In the genomic region with DNA sequence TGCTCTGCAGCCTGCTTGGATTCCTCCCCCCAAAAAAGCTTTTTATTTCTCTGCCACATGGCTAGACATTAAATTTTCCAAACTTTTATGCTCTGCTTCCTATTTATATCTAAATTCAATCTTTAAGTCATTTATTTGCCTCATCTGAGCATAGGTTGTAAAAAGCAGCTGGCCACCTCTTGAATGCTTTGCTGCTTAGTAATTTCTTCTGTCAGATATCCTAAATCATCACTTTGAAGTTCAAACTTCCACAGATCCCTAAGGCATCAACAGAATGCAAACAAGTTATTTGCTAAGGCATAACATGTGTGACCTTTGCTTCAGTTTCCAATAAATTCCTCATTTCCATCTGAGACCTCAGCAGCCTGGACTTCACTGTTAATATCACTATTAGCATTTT, we compare ENCODE assay signal across 11 cellular contexts.
A peak's percentile ranks its signal among the peaks of the same experiment; 100 is the strongest.
DNase-seq lines count a peak whose midpoint lies in the region; ATAC-seq and TF ChIP-seq lines count a peak whose summit lies in the region.
"Had no signal": no experiment of that assay in that cellular context is flagged by ENCODE, and none has a peak within 500 bp of the region (broad histone marks: within the 10 kb centered on the region; RNA-seq: fewer than 3 reads in every experiment).

No MANE protein-coding gene starts in this region.

- no peak overlapping the region for H2AFZ ChIP-seq in PC-3 (ENCODE audit: low read length)
- no peak overlapping the region for H2AFZ ChIP-seq in mesenchymal stem cell (ENCODE audit: low read depth, low read length)

- H3K79me1 ChIP-seq in mesenchymal stem cell (replicated peaks; ENCODE audit: low read length, poor library complexity, severe bottlenecking), result no peaks in the 10 kb centered on the region

- no peaks in the 10 kb centered on the region for H3K4me1 ChIP-seq in PC-3 (ENCODE audit: insufficient read depth, low read length)
- no peaks in the 10 kb centered on the region for H3K4me1 ChIP-seq in mesenchymal stem cell (ENCODE audit: control insufficient read depth, insufficient read depth, low read depth, low read length)
- no peaks in the 10 kb centered on the region for H3K4me1 ChIP-seq in gastrocnemius medialis
- H3K4me1 ChIP-seq: BE2C had no signal

- no peak overlapping the region for H2BK5ac ChIP-seq in mesenchymal stem cell (ENCODE audit: low read depth, low read length, poor library complexity, severe bottlenecking)

- H4K20me1 ChIP-seq in PC-3 (ENCODE audit: low read length), result no peaks in the 10 kb centered on the region

- no peak overlapping the region for H2BK12ac ChIP-seq in mesenchymal stem cell (ENCODE audit: low read length in 2 of 2)

- in situ Hi-C loops in gastrocnemius medialis (cut with MboI; ENCODE audit: low sequenced_read_pairs in 4 of 4), result no loop called here

- no peak overlapping the region for H2AK5ac ChIP-seq in mesenchymal stem cell (ENCODE audit: low read length, severe bottlenecking)

- intact Hi-C loops in PC-3 (cut with micrococcal nuclease) (no loop called here), gastrocnemius medialis (cut with DNase I; ENCODE audit: low total_unique reads) (no loop called here)

- TF ChIP-seq CTCF in PC-3 (conservative IDR thresholded peaks at IDR 0.05; ENCODE audit: low read depth, low read length) (no peak), gastrocnemius medialis (IDR thresholded peaks at IDR 0.05 in 4 of 5, conservative IDR thresholded peaks at IDR 0.05 in 1 of 5) (no peak)

- no peaks in the 10 kb centered on the region for H3K79me2 ChIP-seq in PC-3 (ENCODE audit: low read length)

- no peak overlapping the region for H3K27ac ChIP-seq in PC-3 (ENCODE audit: low read length)
- H3K27ac ChIP-seq in mesenchymal stem cell (ENCODE audit: low read length, poor library complexity, severe bottlenecking), result no peak overlapping the region
- no peak overlapping the region for H3K27ac ChIP-seq in gastrocnemius medialis
- H3K27ac ChIP-seq: C4-2B had no signal

- H2BK15ac ChIP-seq in mesenchymal stem cell (ENCODE audit: low read depth, poor library complexity, severe bottlenecking), result no peak overlapping the region

- H2BK120ac ChIP-seq in mesenchymal stem cell (ENCODE audit: low read depth, low read length), result no peak overlapping the region

- no peaks in the 10 kb centered on the region; the same call in 1 of the 2 replicates for H3K9me2 ChIP-seq in PC-3 (replicated peaks; ENCODE audit: low read length)

- no peak overlapping the region for H4K8ac ChIP-seq in mesenchymal stem cell (ENCODE audit: low read length)

- no peak overlapping the region for H3K4ac ChIP-seq in mesenchymal stem cell (ENCODE audit: low read depth in 1 of 2, low read length in 2 of 2)

- H3K23ac ChIP-seq in mesenchymal stem cell (ENCODE audit: low read length in 2 of 2), result no peak overlapping the region

- ATAC-seq in PC-3 (0 out of 2 replicates have a peak, but pooled peaks have one; percentile 24), HG02763 (IDR thresholded peaks at IDR 0.05; ENCODE audit: unreplicated experiment) (no peak), gastrocnemius medialis (no peak)

- CTCF ChIA-PET in PC-3 (lab: Charles Lee), result no interaction called here

- no peaks in the 10 kb centered on the region for H3K9me3 ChIP-seq in PC-3 (ENCODE audit: low read length)
- peaks cover 24% of the 10 kb centered on the region for H3K9me3 ChIP-seq in mesenchymal stem cell (ENCODE audit: control insufficient read depth, low read length)
- H3K9me3 ChIP-seq in gastrocnemius medialis, result no peaks in the 10 kb centered on the region
- H3K9me3 ChIP-seq: BE2C had no signal

- H3K4me2 ChIP-seq in PC-3 (ENCODE audit: low read length) (no peak overlapping the region), mesenchymal stem cell (ENCODE audit: low read length, poor library complexity, severe bottlenecking) (no peak overlapping the region)

- no peaks in the 10 kb centered on the region; the same call in 1 of the 2 replicates for H3K36me3 ChIP-seq in PC-3 (ENCODE audit: low read depth, low read length)
- H3K36me3 ChIP-seq in mesenchymal stem cell (ENCODE audit: control insufficient read depth in 1 of 2, insufficient read depth in 2 of 2, low read depth in 1 of 2, low read length in 2 of 2), result no peaks in the 10 kb centered on the region
- no peaks in the 10 kb centered on the region for H3K36me3 ChIP-seq in gastrocnemius medialis
- H3K36me3 ChIP-seq: BE2C had no signal

- no peak overlapping the region for H3K14ac ChIP-seq in mesenchymal stem cell (ENCODE audit: low read length in 2 of 2)

- BruUV-seq in PC-3 (replicated peaks; lab: Mats Ljungman, UMichigan), result no TSS peak

- no peak for TF ChIP-seq POLR2A in gastrocnemius medialis (IDR thresholded peaks at IDR 0.05)

- POLR2A ChIA-PET in PC-3 (lab: Charles Lee; ENCODE audit: unreplicated experiment), result no interaction called here

- H3K9ac ChIP-seq in PC-3 (ENCODE audit: low read length) (no peak overlapping the region), mesenchymal stem cell (ENCODE audit: low read length) (no peak overlapping the region)

- DNase-seq in PC-3, result peak; percentile 15
- DNase-seq in fibroblast of gingiva (ENCODE audit: low read depth), result peak; percentile 62
- DNase-seq in mesenchymal stem cell, result peak; percentile 13
- no peak for DNase-seq in gastrocnemius medialis
- no peak for DNase-seq in NCI-H2081 treated with DMSO at 0.1 percent for 48 hours (lab: John Stamatoyannopoulos, UW)
- DNase-seq: BE2C; Caco-2; CD4-positive, alpha-beta T cell; H9 had no signal

- no peak overlapping the region for H4K91ac ChIP-seq in mesenchymal stem cell (ENCODE audit: low read length)

- H3K18ac ChIP-seq in mesenchymal stem cell (ENCODE audit: low read depth in 1 of 2, low read length in 2 of 2), result no peak overlapping the region

- H3K4me3 ChIP-seq in PC-3 (ENCODE audit: low read length), result no peak overlapping the region
- H3K4me3 ChIP-seq in mesenchymal stem cell (ENCODE audit: insufficient read depth in 1 of 2, low read depth in 1 of 2, low read length in 2 of 2), result no peak overlapping the region
- no peak overlapping the region for H3K4me3 ChIP-seq in gastrocnemius medialis

- H3K27me3 ChIP-seq in PC-3 (ENCODE audit: low read length), result no peaks in the 10 kb centered on the region
- no peaks in the 10 kb centered on the region for H3K27me3 ChIP-seq in mesenchymal stem cell (ENCODE audit: control insufficient read depth in 1 of 2, insufficient read depth in 1 of 2, low read length in 2 of 2)
- no peaks in the 10 kb centered on the region for H3K27me3 ChIP-seq in gastrocnemius medialis
- H3K27me3 ChIP-seq: BE2C had no signal

- H3F3A ChIP-seq in PC-3 (ENCODE audit: low read length, unreplicated experiment), result no peaks in the 10 kb centered on the region

Comparison
In these comparisons a context has a peak if more than half of its experiments do, and no peak if none do; other contexts are left out.
1. DNase-seq: peak in PC-3 (single experiment), fibroblast of gingiva (single experiment) and mesenchymal stem cell (single experiment); none in gastrocnemius medialis (0 of 2) and NCI-H2081 treated with DMSO at 0.1 percent for 48 hours (single experiment).